ENCODE assay signal across 8 cellular contexts in genomic region chr7:157318015-157318706, GRCh38. TPM values are rescaled to one million over a fixed set of nuclear protein-coding genes. Genes with fewer than 3 reads are reported as not detected.
DNase-seq lines count a peak whose midpoint lies in the region; ATAC-seq, FAIRE-seq and TF ChIP-seq lines count a peak whose summit lies in the region.

No MANE protein-coding gene starts in this region.

- H3K27me3 Mint-ChIP-seq in activated CD8-positive, alpha-beta T cell treated with anti-CD3 and anti-CD28 coated beads for 36 hours = no peaks in the 10 kb centered on the region

- peak; percentile 40 for ATAC-seq in Right ventricle myocardium inferior
- peak; percentile 80 for ATAC-seq in HG03280 (IDR thresholded peaks at IDR 0.05; ENCODE audit: unreplicated experiment)
- ATAC-seq in activated CD8-positive, alpha-beta T cell treated with anti-CD3 and anti-CD28 coated beads for 36 hours = peak; percentile 77

- CTCF ChIA-PET in activated CD8-positive, alpha-beta T cell treated with anti-CD3 and anti-CD28 coated beads for 36 hours (lab: Charles Lee) = interaction anchor here (1.0 kb wide), 1 partner anchor 44 kb away, joined by 3 read pairs; no protein-coding TSS in a partner anchor

- POLR2A ChIA-PET in activated CD8-positive, alpha-beta T cell treated with anti-CD3 and anti-CD28 coated beads for 36 hours (lab: Charles Lee) = interaction anchor here (0.7 kb wide), 1 partner anchor 18 kb away, joined by 4 read pairs; no protein-coding TSS in a partner anchor

- H3K9me3 Mint-ChIP-seq in activated CD8-positive, alpha-beta T cell treated with anti-CD3 and anti-CD28 coated beads for 36 hours = no peaks in the 10 kb centered on the region

- H3K4me1 Mint-ChIP-seq in activated CD8-positive, alpha-beta T cell treated with anti-CD3 and anti-CD28 coated beads for 36 hours (ENCODE audit: low read depth) = peaks cover 7% of the 10 kb centered on the region

- no peaks in the 10 kb centered on the region for H3K9me3 ChIP-seq in WERI-Rb-1 (ENCODE audit: severe bottlenecking)

- no peaks in the 10 kb centered on the region for H3K36me3 Mint-ChIP-seq in activated CD8-positive, alpha-beta T cell treated with anti-CD3 and anti-CD28 coated beads for 36 hours (ENCODE audit: low read depth)

- intact Hi-C loops in Right ventricle myocardium inferior (cut with DNase I) = no loop called here
- intact Hi-C loops in cardiac septum (cut with DNase I) = no loop called here
- intact Hi-C loops in activated CD8-positive, alpha-beta T cell treated with anti-CD3 and anti-CD28 coated beads for 36 hours (cut with micrococcal nuclease) = no loop called here

- no peaks in the 10 kb centered on the region for H3K36me3 ChIP-seq in WERI-Rb-1

- TF ChIP-seq POLR2A in H54 (IDR thresholded peaks at IDR 0.05; ENCODE audit: low read depth, low read length) = no peak

- no peaks in the 10 kb centered on the region for H3K27me3 ChIP-seq in WERI-Rb-1 (ENCODE audit: insufficient read depth, low read depth, severe bottlenecking)

- H3K4me3 Mint-ChIP-seq in activated CD8-positive, alpha-beta T cell treated with anti-CD3 and anti-CD28 coated beads for 36 hours = no peak overlapping the region

- TF ChIP-seq CTCF in activated CD8-positive, alpha-beta T cell treated with anti-CD3 and anti-CD28 coated beads for 36 hours (IDR thresholded peaks at IDR 0.05) = no peak
- TF ChIP-seq CTCF in WERI-Rb-1 (IDR thresholded peaks at IDR 0.05; ENCODE audit: low read depth, low read length) = no peak

- H3K4me3 ChIP-seq in WERI-Rb-1 (ENCODE audit: low read depth, low read length) = no peak overlapping the region

- H3K27ac ChIP-seq in WERI-Rb-1 = no peak overlapping the region

- DNase-seq in Right ventricle myocardium inferior (ENCODE audit: missing footprints) (no peak), cardiac septum (ENCODE audit: low spot score) (no peak), mucosa of gallbladder (ENCODE audit: low spot score) (peak; percentile 44), NCI-H2171 (lab: John Stamatoyannopoulos, UW) (no peak), H54 (ENCODE audit: insufficient read length, low spot score) (no peak), WERI-Rb-1 (no peak)
- DNase-seq in activated CD8-positive, alpha-beta T cell treated with anti-CD3 and anti-CD28 coated beads for 36 hours = peak; percentile 55

- no peak for FAIRE-seq in H54 (lab: Jason Lieb, UNC)

- H3K27ac Mint-ChIP-seq in activated CD8-positive, alpha-beta T cell treated with anti-CD3 and anti-CD28 coated beads for 36 hours = peak overlapping the region; percentile 61

RNA-seq across cellular contexts. Expression of gene DNAJB6, which starts 18.6 kb away (rescaled TPM):
- total RNA-seq in Right ventricle myocardium inferior (195 TPM), cardiac septum (171 TPM), mucosa of gallbladder (95.8 TPM)
- total RNA-seq in activated CD8-positive, alpha-beta T cell treated with anti-CD3 and anti-CD28 coated beads for 36 hours = 10 to 100 TPM; 67.8 to 80.6 TPM

Comparison
In these comparisons a context has a peak if more than half of its experiments do, and no peak if none do; other contexts are left out.
1. DNase-seq: peak in activated CD8-positive, alpha-beta T cell treated with anti-CD3 and anti-CD28 coated beads for 36 hours (single experiment) and mucosa of gallbladder (single experiment); none in Right ventricle myocardium inferior (single experiment), cardiac septum (single experiment), NCI-H2171 (single experiment), H54 (single experiment) and WERI-Rb-1 (single experiment).
2. Peak in every context shown above with its lines, with median percentiles within 50 percentile points of each other: ATAC-seq.